In the genomic region with DNA sequence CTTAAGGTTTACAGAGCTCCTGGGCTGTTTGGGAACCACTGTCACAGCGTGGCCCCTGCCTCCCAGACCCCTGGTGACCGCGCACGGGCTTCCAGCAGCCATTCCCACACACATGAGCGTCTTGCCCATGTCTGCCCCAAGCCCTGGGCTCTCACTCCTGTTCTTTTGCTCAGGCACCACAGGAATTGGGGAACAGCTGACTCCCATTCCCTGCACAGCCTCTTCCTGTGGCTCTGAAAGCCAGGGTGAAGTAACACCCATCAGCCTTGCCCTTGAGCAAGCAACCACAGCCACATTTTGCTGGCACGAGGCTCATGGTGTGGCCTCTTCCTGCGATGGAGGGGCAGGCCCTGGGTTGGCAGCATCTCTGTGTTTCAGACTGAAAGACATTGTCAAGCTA, we compare ENCODE assay signal across 11 cellular contexts. TPM values are rescaled to one million over a fixed set of nuclear protein-coding genes. Genes with fewer than 3 reads are reported as not detected.
DNase-seq lines count a peak whose midpoint lies in the region; ATAC-seq and TF ChIP-seq lines count a peak whose summit lies in the region.
"Had no signal": no experiment of that assay in that cellular context is flagged by ENCODE, and none has a peak within 500 bp of the region (broad histone marks: within the 10 kb centered on the region; RNA-seq: fewer than 3 reads in every experiment).

No MANE protein-coding gene starts in this region.

- intact Hi-C loops in spleen (cut with DNase I; ENCODE audit: low total_unique reads), result no loop called here

- H3K27ac ChIP-seq in HL-60 (replicated peaks) (peak overlapping the region; percentile 43), spleen (peak overlapping the region in 2 of 8 donors; percentile 12 to 30)
- H3K27ac ChIP-seq: VCaP had no signal

- H3K27ac Mint-ChIP-seq in progenitor cell of endocrine pancreas, result no peak overlapping the region
- H3K27ac Mint-ChIP-seq in immature natural killer cell, result no peak overlapping the region

- H3K9me3 Mint-ChIP-seq in progenitor cell of endocrine pancreas (ENCODE audit: low read depth) (no peaks in the 10 kb centered on the region), immature natural killer cell (peaks cover 0 to 2% (median 0%) of the 10 kb centered on the region in 6 donors)

- no peaks in the 10 kb centered on the region for H3K27me3 ChIP-seq in HL-60 (ENCODE audit: insufficient read depth, poor library complexity, severe bottlenecking)
- no peaks in the 10 kb centered on the region for H3K27me3 ChIP-seq in spleen (replicated peaks in 1 of 7)
- H3K27me3 ChIP-seq: heart right ventricle had no signal

- no peak for ATAC-seq in HG02884 (IDR thresholded peaks at IDR 0.05; ENCODE audit: unreplicated experiment)

- H3K36me3 ChIP-seq in spleen, result no peaks in the 10 kb centered on the region
- H3K36me3 ChIP-seq: heart right ventricle had no signal

- H3K4me3 Mint-ChIP-seq in progenitor cell of endocrine pancreas (ENCODE audit: low read depth) (no peak overlapping the region), immature natural killer cell (no peak overlapping the region)

- DNase-seq in AG09309 (ENCODE audit: low read depth), result peak; percentile 65
- DNase-seq in HL-60 (ENCODE audit: low read depth in 1 of 2, low spot score in 1 of 2), result peak; percentile 68 to 91
- DNase-seq in UCSD-AML1 (lab: John Stamatoyannopoulos, UW; ENCODE audit: unreplicated experiment), result peak; percentile 49
- peak; percentile 65 for DNase-seq in iris pigment epithelial cell (ENCODE audit: low read depth)
- no peak for DNase-seq in progenitor cell of endocrine pancreas (ENCODE audit: low spot score, unreplicated experiment)
- no peak for DNase-seq in spleen
- DNase-seq in immature natural killer cell, result no peak
- DNase-seq: heart right ventricle, small intestine had no signal

- WGBS in spleen, 5 donors, result 46 to 76% (median 59%) methylated on average over 7 of the region's 7 CpGs

- H3K27me3 Mint-ChIP-seq in progenitor cell of endocrine pancreas (no peaks in the 10 kb centered on the region), immature natural killer cell (ENCODE audit: low read depth in 3 of 3) (peaks cover 1 to 6% (median 2%) of the 10 kb centered on the region in 3 donors)

- no peaks in the 10 kb centered on the region for H3K4me1 Mint-ChIP-seq in progenitor cell of endocrine pancreas (ENCODE audit: low read depth)
- peaks cover 0 to 3% of the 10 kb centered on the region in 2 donors for H3K4me1 Mint-ChIP-seq in immature natural killer cell

- H3K36me3 Mint-ChIP-seq in progenitor cell of endocrine pancreas (ENCODE audit: insufficient read depth) (no peaks in the 10 kb centered on the region), immature natural killer cell (no peaks in the 10 kb centered on the region)

- no peaks in the 10 kb centered on the region for H3K9me3 ChIP-seq in spleen
- H3K9me3 ChIP-seq: heart right ventricle had no signal

- TF ChIP-seq CTCF in AG09309 (IDR thresholded peaks at IDR 0.05; ENCODE audit: control insufficient read depth, insufficient read depth, low read depth, low read length, missing control alignments) (no peak), HL-60 (IDR thresholded peaks at IDR 0.05; ENCODE audit: insufficient read depth, low read length) (no peak), progenitor cell of endocrine pancreas (IDR thresholded peaks at IDR 0.05; ENCODE audit: unreplicated experiment) (no peak), spleen (IDR thresholded peaks at IDR 0.05 in 8 of 11, conservative IDR thresholded peaks at IDR 0.05 in 3 of 11) (no peak)

- TF ChIP-seq POLR2A in spleen (IDR thresholded peaks at IDR 0.05), result no peak

- peaks cover 0 to 18% (median 12%) of the 10 kb centered on the region in 6 donors for H3K4me1 ChIP-seq in spleen

- no peak overlapping the region for H3K4me3 ChIP-seq in AG09309 (ENCODE audit: control insufficient read depth, low read depth, low read length)
- no peak overlapping the region for H3K4me3 ChIP-seq in HL-60 (replicated peaks; ENCODE audit: insufficient read depth, low read length)
- no peak overlapping the region for H3K4me3 ChIP-seq in spleen
- H3K4me3 ChIP-seq: heart right ventricle had no signal

RNA-seq across cellular contexts. Expression of a gene that starts 14.3 kb away (rescaled TPM):
- total RNA-seq in progenitor cell of endocrine pancreas, result 1.1 and 3.6 TPM in 2 replicates
- total RNA-seq in spleen, result 10 to 100 TPM in 1 of 7 donors, 1 to 10 TPM in 6; 5.7 to 10.5 (median 6.8) TPM
- polyA plus RNA-seq in spleen, result 1 to 10 TPM; 1.2 to 2.8 (median 1.5) TPM
- under 1 TPM in 2 of 3 donors, not detected in 1; 0.36 to 0.41 TPM for polyA plus RNA-seq in immature natural killer cell

Comparison
In these comparisons a context has a peak if more than half of its experiments do, and no peak if none do; other contexts are left out.
1. DNase-seq: peak in AG09309 (single experiment), HL-60 (2 of 2), UCSD-AML1 (single experiment) and iris pigment epithelial cell (single experiment); none in progenitor cell of endocrine pancreas (single experiment), spleen (single experiment) and immature natural killer cell (0 of 3).